In genomic region chr10:55410415-55410885, GRCh38 we compare ENCODE assay signal across 10 cellular contexts.
DNase-seq lines count a peak whose midpoint lies in the region; ATAC-seq and TF ChIP-seq lines count a peak whose summit lies in the region.
"Had no signal": no experiment of that assay in that cellular context is flagged by ENCODE, and none has a peak within 500 bp of the region (broad histone marks: within the 10 kb centered on the region; RNA-seq: fewer than 3 reads in every experiment).

No MANE protein-coding gene starts in this region.

- no TSS peak for BruUV-seq in A673 (replicated peaks; lab: Mats Ljungman, UMichigan)

- H3K27me3 ChIP-seq in A673 (replicated peaks; ENCODE audit: insufficient read depth, low read depth, low read length, poor library complexity) (no peaks in the 10 kb centered on the region), left lung (no peaks in the 10 kb centered on the region)

- no peaks in the 10 kb centered on the region for H3K36me3 ChIP-seq in A673 (ENCODE audit: insufficient read depth, low read length, poor library complexity, severe bottlenecking)
- H3K36me3 ChIP-seq in left lung, result no peaks in the 10 kb centered on the region

- no peaks in the 10 kb centered on the region for H3K4me1 ChIP-seq in A673 (ENCODE audit: insufficient read depth, low read length, poor library complexity, severe bottlenecking)
- no peaks in the 10 kb centered on the region for H3K4me1 ChIP-seq in left lung

- POLR2A ChIA-PET in A673 (lab: Charles Lee; ENCODE audit: low non-redundant PET), result no interaction called here

- DNase-seq in A673 (ENCODE audit: low spot score) (peak; percentile 0), NCI-H2029 (lab: John Stamatoyannopoulos, UW) (peak; percentile 69), caudate nucleus (lab: John Stamatoyannopoulos, UW) (peak in 54 of 61 donors; percentile 1 to 82 (median 42)), left lung (no peak), hepatic stellate cell (ENCODE audit: low spot score) (no peak)
- DNase-seq in stimulated activated naive CD8-positive, alpha-beta T cell treated with anti-CD3 and anti-CD28 coated beads, Interleukin-15, Interleukin-2, amounts not matched to agents 100 U/mL and 50 U/mL, for 24 hours, result no peak
- DNase-seq: NCI-H226 had no signal

- peak; percentile 57 for ATAC-seq in left lung
- ATAC-seq in HG03039 (IDR thresholded peaks at IDR 0.05; ENCODE audit: unreplicated experiment), result no peak
- no peak for ATAC-seq in stimulated activated naive CD8-positive, alpha-beta T cell treated with anti-CD3 and anti-CD28 coated beads, Interleukin-15, Interleukin-2, amounts not matched to agents 100 U/mL and 50 U/mL, for 24 hours
- no peak for ATAC-seq in HG03439 (IDR thresholded peaks at IDR 0.05; ENCODE audit: unreplicated experiment)
- ATAC-seq: stimulated activated memory B cell treated with anti-CD40 and anti-IgM and Interleukin-4, amounts not matched to agents 10 μg/mL and 1 μg/mL and 100 μg/mL, for 72 hours had no signal

- no peak for TF ChIP-seq CTCF in A673 (conservative IDR thresholded peaks at IDR 0.05; ENCODE audit: low read depth, low read length)
- no peak for TF ChIP-seq CTCF in left lung (IDR thresholded peaks at IDR 0.05)

- no peak overlapping the region for H3K4me3 ChIP-seq in A673 (ENCODE audit: low read depth, low read length, poor library complexity, severe bottlenecking)
- no peak overlapping the region for H3K4me3 ChIP-seq in left lung

- H3K9me3 ChIP-seq in A673 (ENCODE audit: low read depth, low read length, poor library complexity, severe bottlenecking), result peaks cover 3% of the 10 kb centered on the region
- no peaks in the 10 kb centered on the region for H3K9me3 ChIP-seq in left lung

- CTCF ChIA-PET in A673 (lab: Charles Lee), result no interaction called here

- H3K27ac ChIP-seq in A673 (ENCODE audit: low read depth, low read length, poor library complexity, severe bottlenecking), result no peak overlapping the region
- no peak overlapping the region for H3K27ac ChIP-seq in caudate nucleus (ENCODE audit: low read depth, low read length)
- no peak overlapping the region for H3K27ac ChIP-seq in left lung

- intact Hi-C loops in A673 (cut with micrococcal nuclease; ENCODE audit: unreplicated experiment) (no loop called here), left lung (cut with DNase I) (no loop called here)

Comparison
In these comparisons a context has a peak if more than half of its experiments do, and no peak if none do; other contexts are left out.
1. DNase-seq: peak in A673 (single experiment), NCI-H2029 (single experiment) and caudate nucleus (54 of 61); none in left lung (0 of 2), hepatic stellate cell (single experiment) and stimulated activated naive CD8-positive, alpha-beta T cell treated with anti-CD3 and anti-CD28 coated beads, Interleukin-15, Interleukin-2, amounts not matched to agents 100 U/mL and 50 U/mL, for 24 hours (single experiment).